In the genomic region with DNA sequence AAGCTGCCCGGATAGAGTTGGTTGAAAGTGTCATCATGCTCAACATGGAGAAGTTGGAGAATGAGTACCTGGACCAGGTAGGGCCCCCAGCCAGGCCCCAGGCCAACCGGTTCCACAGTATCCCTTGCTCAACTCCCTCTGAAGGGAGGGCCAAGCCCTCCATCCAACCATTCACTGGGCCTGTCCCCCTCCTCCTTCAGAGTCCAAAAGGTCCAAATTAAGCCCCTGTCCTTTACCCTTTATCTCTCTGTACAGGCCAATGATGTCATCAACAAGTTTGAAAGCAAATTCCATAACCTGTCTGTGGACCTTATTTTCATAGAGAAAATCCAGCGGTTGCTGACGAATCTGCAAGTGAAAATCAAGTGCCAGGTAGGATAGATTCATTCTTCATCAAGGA, we compare ENCODE assay signal across 32 cellular contexts.
"Had no signal": no experiment of that assay in that cellular context is flagged by ENCODE, and none has a peak within 500 bp of the region (broad histone marks: within the 10 kb centered on the region; RNA-seq: fewer than 3 reads in every experiment).

No MANE protein-coding gene starts in this region.

- FAIRE-seq: urothelium cell line had no signal

- H3K4me1 Mint-ChIP-seq: natural killer cell; nephron; stimulated activated memory B cell treated with anti-CD40 and anti-IgM and Interleukin-4, amounts not matched to agents 10 μg/mL and 1 μg/mL and 100 μg/mL, for 72 hours had no signal

- H3K27me3 ChIP-seq: neural progenitor cell, ovary, spleen, suprapubic skin, testis, tibial artery, transverse colon, upper lobe of left lung, vagina had no signal

- H3K27ac Mint-ChIP-seq: naive thymus-derived CD4-positive, alpha-beta T cell; natural killer cell; nephron; neural progenitor cell; progenitor cell of endocrine pancreas; stimulated activated memory B cell treated with anti-CD40 and anti-IgM and Interleukin-4, amounts not matched to agents 10 μg/mL and 1 μg/mL and 100 μg/mL, for 72 hours; stimulated activated naive CD8-positive, alpha-beta T cell treated with anti-CD3 and anti-CD28 coated beads, Interleukin-15, amount 100 ng/mL, for 72 hours had no signal

- H3K36me3 Mint-ChIP-seq: natural killer cell had no signal

- DNase-seq: naive thymus-derived CD4-positive, alpha-beta T cell; natural killer cell; occipital lobe; ovary; posterior cingulate gyrus; psoas muscle; right cardiac atrium; spleen; stimulated activated CD4-positive, alpha-beta T cell treated with anti-CD3 and anti-CD28 coated beads, Interleukin-12 subunit alpha, Interleukin-12 subunit beta, amount 100 ng/mL, for 4 hours; stimulated activated CD4-positive, alpha-beta T cell treated with anti-CD3 and anti-CD28 coated beads, Interleukin-1b, Interleukin-23, amount 100 ng/mL, for 48 hours; stimulated activated CD4-positive, alpha-beta T cell treated with anti-CD3 and anti-CD28 coated beads, Interleukin-4, amount 100 ng/mL, for 1 hour; stimulated activated CD4-positive, alpha-beta T cell treated with anti-CD3 and anti-CD28 coated beads, Interleukin-4, amount 100 ng/mL, for 4 hours; stimulated activated CD8-positive, alpha-beta memory T cell treated with anti-CD3 and anti-CD28 coated beads, Interleukin-4, amount 100 ng/mL, for 48 hours; stimulated activated naive CD4-positive, alpha-beta T cell; stimulated activated naive CD8-positive, alpha-beta T cell treated with anti-CD3 and anti-CD28 coated beads, Interleukin-15, amount 100 ng/mL, for 72 hours; stimulated activated naive CD8-positive, alpha-beta T cell treated with anti-CD3 and anti-CD28 coated beads, Interleukin-15, Interleukin-2, amounts not matched to agents 100 U/mL and 50 U/mL, for 24 hours; substantia nigra; testis; tibial artery; transverse colon; upper lobe of left lung had no signal

- H3K4me3 ChIP-seq: neural progenitor cell, ovary, psoas muscle, skin epidermis, smooth muscle cell, spleen, suprapubic skin, testis, tibial artery, transverse colon, upper lobe of left lung, vagina had no signal

- H3K27ac ChIP-seq: neural progenitor cell, ovary, parathyroid adenoma, psoas muscle, skin epidermis, spleen, suprapubic skin, testis, tibial artery, transverse colon, upper lobe of left lung, vagina had no signal

- H3K79me2 ChIP-seq: parathyroid adenoma had no signal

- H3K9me3 ChIP-seq: ovary, psoas muscle, spleen, suprapubic skin, testis, tibial artery, transverse colon, upper lobe of left lung, vagina had no signal

- H3K36me3 ChIP-seq: neural progenitor cell, ovary, transverse colon had no signal

- H3K9me3 Mint-ChIP-seq: naive thymus-derived CD4-positive, alpha-beta T cell; natural killer cell; nephron; neural progenitor cell; stimulated activated memory B cell treated with anti-CD40 and anti-IgM and Interleukin-4, amounts not matched to agents 10 μg/mL and 1 μg/mL and 100 μg/mL, for 72 hours; stimulated activated naive CD8-positive, alpha-beta T cell treated with anti-CD3 and anti-CD28 coated beads, Interleukin-15, amount 100 ng/mL, for 72 hours had no signal

- ATAC-seq: naive thymus-derived CD4-positive, alpha-beta T cell; natural killer cell; psoas muscle; right cardiac atrium; sciatic nerve; stimulated activated memory B cell treated with anti-CD40 and anti-IgM and Interleukin-4, amounts not matched to agents 10 μg/mL and 1 μg/mL and 100 μg/mL, for 72 hours; stimulated activated naive CD8-positive, alpha-beta T cell treated with anti-CD3 and anti-CD28 coated beads, Interleukin-15, amount 100 ng/mL, for 72 hours; stimulated activated naive CD8-positive, alpha-beta T cell treated with anti-CD3 and anti-CD28 coated beads, Interleukin-15, Interleukin-2, amounts not matched to agents 100 U/mL and 50 U/mL, for 24 hours had no signal

- H3K9ac ChIP-seq: neural progenitor cell, parathyroid adenoma had no signal

- H3K4me2 ChIP-seq: neural progenitor cell, smooth muscle cell had no signal

- H3K27me3 Mint-ChIP-seq: naive thymus-derived CD4-positive, alpha-beta T cell; progenitor cell of endocrine pancreas; stimulated activated memory B cell treated with anti-CD40 and anti-IgM and Interleukin-4, amounts not matched to agents 10 μg/mL and 1 μg/mL and 100 μg/mL, for 72 hours; stimulated activated naive CD8-positive, alpha-beta T cell treated with anti-CD3 and anti-CD28 coated beads, Interleukin-15, amount 100 ng/mL, for 72 hours had no signal

- H3K4me3 Mint-ChIP-seq: naive thymus-derived CD4-positive, alpha-beta T cell; natural killer cell; nephron; neural progenitor cell; stimulated activated memory B cell treated with anti-CD40 and anti-IgM and Interleukin-4, amounts not matched to agents 10 μg/mL and 1 μg/mL and 100 μg/mL, for 72 hours; stimulated activated naive CD8-positive, alpha-beta T cell treated with anti-CD3 and anti-CD28 coated beads, Interleukin-15, amount 100 ng/mL, for 72 hours had no signal

- H3K4me1 ChIP-seq: neural progenitor cell, parathyroid adenoma, psoas muscle, spleen, suprapubic skin, tibial artery, upper lobe of left lung, vagina had no signal

- H2AFZ ChIP-seq: neural progenitor cell, parathyroid adenoma had no signal
